Comparison of ENCODE assay signal across 2 cellular contexts in the genomic region with DNA sequence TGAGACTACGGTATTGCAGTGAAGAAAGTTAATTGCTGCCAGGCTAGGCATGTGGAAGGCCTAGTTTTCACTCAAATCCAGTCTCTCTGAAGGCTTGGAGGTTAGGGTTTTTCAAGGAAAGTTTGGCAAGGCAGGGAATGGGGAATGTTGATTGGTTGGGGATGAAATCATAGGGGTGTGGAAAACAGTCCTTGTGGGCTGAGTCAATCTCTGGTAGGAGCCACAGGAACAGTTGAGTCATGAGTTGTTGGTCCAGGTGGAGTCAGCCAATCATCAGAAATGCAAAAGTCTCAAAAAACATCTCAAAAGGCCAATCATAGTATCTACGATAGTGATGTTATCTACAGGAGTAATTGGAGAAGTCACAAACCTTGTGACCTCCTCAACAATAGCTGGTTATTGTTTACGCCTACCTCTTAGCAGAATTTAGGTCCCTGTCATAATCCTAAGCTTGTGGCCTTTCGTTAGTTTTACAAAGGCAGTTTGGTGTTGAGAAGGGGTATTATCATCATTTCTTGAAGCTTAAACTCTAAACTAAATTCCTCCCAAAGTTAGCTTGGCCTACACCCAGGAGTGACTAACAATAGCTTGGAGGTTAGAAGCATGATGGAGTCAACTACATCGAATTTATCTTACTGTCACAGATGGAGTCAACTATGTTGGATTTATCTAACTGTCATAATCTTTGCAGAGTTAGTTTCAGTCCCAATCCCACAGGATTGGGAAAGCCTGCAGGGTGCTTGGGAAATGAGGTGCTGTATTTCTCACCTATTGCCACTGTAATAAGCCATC.
A peak's percentile ranks its signal among the peaks of the same experiment; 100 is the strongest.
TF ChIP-seq lines count a peak whose summit lies in the region.

No MANE protein-coding gene starts in this region.

TF ChIP-seq in IMR-90, 13 proteins besides CTCF, POLR2A, EP300 and RAD21:
- TF ChIP-seq MAZ (IDR thresholded peaks at IDR 0.05; ENCODE audit: borderline replicate concordance, low read depth, low read length) (no peak), CEBPB (IDR thresholded peaks at IDR 0.05; ENCODE audit: low read depth, low read length) (no peak), MAFK (IDR thresholded peaks at IDR 0.05; ENCODE audit: low read depth, low read length) (no peak), FOS (IDR thresholded peaks at IDR 0.05; ENCODE audit: low read depth, low read length) (no peak), NFE2L2 (IDR thresholded peaks at IDR 0.05; ENCODE audit: low read depth, low read length) (no peak), SMC3 (IDR thresholded peaks at IDR 0.05; ENCODE audit: low read depth, low read length) (no peak), CHD1 (IDR thresholded peaks at IDR 0.05; ENCODE audit: low read depth, low read length) (no peak), BHLHE40 (IDR thresholded peaks at IDR 0.05; ENCODE audit: low read depth, low read length) (no peak)
TF ChIP-seq in IMR-90: peak in this region for 0.

TF ChIP-seq in K562, 482 proteins besides CTCF, POLR2A, EP300 and RAD21:
- no peak for TF ChIP-seq DIDO1 (tag; IDR thresholded peaks at IDR 0.05; ENCODE audit: low read depth)
- TF ChIP-seq, protein P1, sequence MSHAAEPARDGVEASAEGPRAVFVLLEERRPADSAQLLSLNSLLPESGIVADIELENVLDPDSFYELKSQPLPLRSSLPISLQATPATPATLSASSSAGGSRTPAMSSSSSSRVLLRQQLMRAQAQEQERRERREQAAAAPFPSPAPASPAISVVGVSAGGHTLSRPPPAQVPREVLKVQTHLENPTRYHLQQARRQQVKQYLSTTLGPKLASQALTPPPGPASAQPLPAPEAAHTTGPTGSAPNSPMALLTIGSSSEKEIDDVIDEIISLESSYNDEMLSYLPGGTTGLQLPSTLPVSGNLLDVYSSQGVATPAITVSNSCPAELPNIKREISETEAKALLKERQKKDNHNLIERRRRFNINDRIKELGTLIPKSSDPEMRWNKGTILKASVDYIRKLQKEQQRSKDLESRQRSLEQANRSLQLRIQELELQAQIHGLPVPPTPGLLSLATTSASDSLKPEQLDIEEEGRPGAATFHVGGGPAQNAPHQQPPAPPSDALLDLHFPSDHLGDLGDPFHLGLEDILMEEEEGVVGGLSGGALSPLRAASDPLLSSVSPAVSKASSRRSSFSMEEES (CRISPR knock-in tag; IDR thresholded peaks at IDR 0.05): no peak
- TF ChIP-seq, protein P2, sequence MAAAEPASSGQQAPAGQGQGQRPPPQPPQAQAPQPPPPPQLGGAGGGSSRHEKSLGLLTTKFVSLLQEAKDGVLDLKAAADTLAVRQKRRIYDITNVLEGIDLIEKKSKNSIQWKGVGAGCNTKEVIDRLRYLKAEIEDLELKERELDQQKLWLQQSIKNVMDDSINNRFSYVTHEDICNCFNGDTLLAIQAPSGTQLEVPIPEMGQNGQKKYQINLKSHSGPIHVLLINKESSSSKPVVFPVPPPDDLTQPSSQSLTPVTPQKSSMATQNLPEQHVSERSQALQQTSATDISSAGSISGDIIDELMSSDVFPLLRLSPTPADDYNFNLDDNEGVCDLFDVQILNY (CRISPR knock-in tag; IDR thresholded peaks at IDR 0.05): no peak
- TF ChIP-seq MCM7 (IDR thresholded peaks at IDR 0.05): no peak
- no peak for TF ChIP-seq IFI16 (CRISPR knock-in tag; IDR thresholded peaks at IDR 0.05)
- TF ChIP-seq CHCHD3 (CRISPR knock-in tag; IDR thresholded peaks at IDR 0.05): no peak
- TF ChIP-seq PRPF4 (IDR thresholded peaks at IDR 0.05; ENCODE audit: insufficient read depth, low read depth, low read length, poor library complexity, severe bottlenecking): no peak
- no peak for TF ChIP-seq CAMTA2 (CRISPR knock-in tag; conservative IDR thresholded peaks at IDR 0.05)
- TF ChIP-seq TCF3 (CRISPR knock-in tag; IDR thresholded peaks at IDR 0.05): peak; percentile 68
- TF ChIP-seq, protein P3, sequence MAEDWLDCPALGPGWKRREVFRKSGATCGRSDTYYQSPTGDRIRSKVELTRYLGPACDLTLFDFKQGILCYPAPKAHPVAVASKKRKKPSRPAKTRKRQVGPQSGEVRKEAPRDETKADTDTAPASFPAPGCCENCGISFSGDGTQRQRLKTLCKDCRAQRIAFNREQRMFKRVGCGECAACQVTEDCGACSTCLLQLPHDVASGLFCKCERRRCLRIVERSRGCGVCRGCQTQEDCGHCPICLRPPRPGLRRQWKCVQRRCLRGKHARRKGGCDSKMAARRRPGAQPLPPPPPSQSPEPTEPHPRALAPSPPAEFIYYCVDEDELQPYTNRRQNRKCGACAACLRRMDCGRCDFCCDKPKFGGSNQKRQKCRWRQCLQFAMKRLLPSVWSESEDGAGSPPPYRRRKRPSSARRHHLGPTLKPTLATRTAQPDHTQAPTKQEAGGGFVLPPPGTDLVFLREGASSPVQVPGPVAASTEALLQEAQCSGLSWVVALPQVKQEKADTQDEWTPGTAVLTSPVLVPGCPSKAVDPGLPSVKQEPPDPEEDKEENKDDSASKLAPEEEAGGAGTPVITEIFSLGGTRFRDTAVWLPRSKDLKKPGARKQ (CRISPR knock-in tag; IDR thresholded peaks at IDR 0.05): no peak
- no peak for TF ChIP-seq KLF13 (tag; IDR thresholded peaks at IDR 0.05; ENCODE audit: borderline replicate concordance, low read depth)
- TF ChIP-seq SNRNP70 (optimal IDR thresholded peaks at IDR 0.05; ENCODE audit: low read depth, low read length): no peak
- no peak for TF ChIP-seq ZNF449 (CRISPR knock-in tag; IDR thresholded peaks at IDR 0.05)
- TF ChIP-seq HCFC1 (IDR thresholded peaks at IDR 0.05; ENCODE audit: low read depth, low read length): no peak
- TF ChIP-seq ZBTB26 (CRISPR knock-in tag; IDR thresholded peaks at IDR 0.05): no peak
- TF ChIP-seq FOSL1 (tag; conservative IDR thresholded peaks at IDR 0.05): peak; percentile 71
